In the genomic region with DNA sequence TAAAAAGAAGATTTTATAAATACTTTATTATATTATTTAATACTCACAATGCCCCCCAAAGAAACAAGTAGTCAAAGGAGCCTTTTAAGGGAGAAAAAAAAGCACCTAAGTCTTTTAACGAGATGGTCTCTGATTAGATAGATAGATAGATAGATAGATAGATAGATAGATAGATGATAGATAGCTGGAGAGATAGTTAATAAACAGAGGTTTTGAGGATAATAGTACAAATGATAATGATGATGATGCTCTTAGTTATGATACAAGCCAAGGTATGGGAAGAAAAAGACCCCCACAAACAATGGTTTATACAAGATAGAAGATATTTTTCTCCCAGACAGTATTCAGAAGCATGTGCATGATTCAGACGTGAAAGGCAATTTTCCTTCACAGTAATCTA, we compare ENCODE assay signal across 27 cellular contexts.
"Had no signal": no experiment of that assay in that cellular context is flagged by ENCODE, and none has a peak within 500 bp of the region (broad histone marks: within the 10 kb centered on the region; RNA-seq: fewer than 3 reads in every experiment).

No MANE protein-coding gene starts in this region.

- ATAC-seq: naive thymus-derived CD8-positive, alpha-beta T cell; pancreas; psoas muscle; right cardiac atrium; right lobe of liver; stimulated activated effector memory CD8-positive, alpha-beta T cell treated with anti-CD3 and anti-CD28 coated beads, Interleukin-12 subunit alpha, Interleukin-12 subunit beta, amount 100 ng/mL, for 72 hours; stimulated activated naive B cell treated with anti-CD40 and anti-IgM and Interleukin-4, amounts not matched to agents 10 μg/mL and 1 μg/mL and 100 μg/mL, for 72 hours had no signal

- H3K4me1 Mint-ChIP-seq: naive B cell; naive thymus-derived CD8-positive, alpha-beta T cell; nephron; stimulated activated effector memory CD8-positive, alpha-beta T cell treated with anti-CD3 and anti-CD28 coated beads, Interleukin-12 subunit alpha, Interleukin-12 subunit beta, amount 100 ng/mL, for 72 hours; stimulated activated naive B cell treated with anti-CD40 and anti-IgM and Interleukin-4, amounts not matched to agents 10 μg/mL and 1 μg/mL and 100 μg/mL, for 72 hours had no signal

- DNase-seq: naive B cell; naive thymus-derived CD8-positive, alpha-beta T cell; nucleus accumbens; pancreas; psoas muscle; right cardiac atrium; right lobe of liver; sigmoid colon; small intestine; stimulated activated CD4-positive, alpha-beta T cell treated with anti-CD3 and anti-CD28 coated beads, Interleukin-15, amount 100 ng/mL, for 24 hours; stimulated activated CD4-positive, alpha-beta T cell treated with anti-CD3 and anti-CD28 coated beads, Interleukin-2, amount 100 ng/mL, for 24 hours; stimulated activated CD4-positive, alpha-beta T cell treated with anti-CD3 and anti-CD28 coated beads, Interleukin-2, amount 100 ng/mL, for 48 hours; stimulated activated CD4-positive, alpha-beta T cell treated with anti-CD3 and anti-CD28 coated beads, Interleukin-4, amount 100 ng/mL, for 24 hours; stimulated activated naive B cell treated with anti-CD40 and anti-IgM and Interleukin-4, amounts not matched to agents 10 μg/mL and 1 μg/mL and 100 μg/mL, for 72 hours; stimulated activated naive CD4-positive, alpha-beta T cell treated with Interleukin-2 at 50 U/mL for 16 hours; stomach; thyroid gland; trophoblast cell; upper lobe of left lung had no signal

- FAIRE-seq: pancreas, small intestine, urothelium cell line had no signal

- H3K9me3 Mint-ChIP-seq: nephron; stimulated activated effector memory CD8-positive, alpha-beta T cell treated with anti-CD3 and anti-CD28 coated beads, Interleukin-12 subunit alpha, Interleukin-12 subunit beta, amount 100 ng/mL, for 72 hours; stimulated activated naive B cell treated with anti-CD40 and anti-IgM and Interleukin-4, amounts not matched to agents 10 μg/mL and 1 μg/mL and 100 μg/mL, for 72 hours; stimulated activated naive CD8-positive, alpha-beta T cell treated with anti-CD3 and anti-CD28 coated beads, Interleukin-15, Interleukin-2, amounts not matched to agents 100 ng/mL and 50 ng/mL, for 24 hours had no signal

- H3K27me3 ChIP-seq: neutrophil, pancreas, right lobe of liver, sigmoid colon, stomach, thyroid gland, tibial nerve, upper lobe of left lung, vagina had no signal

- H3K36me3 Mint-ChIP-seq: naive B cell; stimulated activated effector memory CD8-positive, alpha-beta T cell treated with anti-CD3 and anti-CD28 coated beads, Interleukin-12 subunit alpha, Interleukin-12 subunit beta, amount 100 ng/mL, for 72 hours; stimulated activated naive B cell treated with anti-CD40 and anti-IgM and Interleukin-4, amounts not matched to agents 10 μg/mL and 1 μg/mL and 100 μg/mL, for 72 hours had no signal

- H3K9me3 ChIP-seq: neutrophil, pancreas, psoas muscle, right lobe of liver, sigmoid colon, stomach, thoracic aorta, thyroid gland, tibial nerve, upper lobe of left lung, vagina had no signal

- H3K4me3 ChIP-seq: pancreas, psoas muscle, right lobe of liver, sigmoid colon, stomach, thoracic aorta, thyroid gland, tibial nerve, upper lobe of left lung, vagina had no signal

- H3K4me3 Mint-ChIP-seq: naive B cell; naive thymus-derived CD8-positive, alpha-beta T cell; nephron; stimulated activated effector memory CD8-positive, alpha-beta T cell treated with anti-CD3 and anti-CD28 coated beads, Interleukin-12 subunit alpha, Interleukin-12 subunit beta, amount 100 ng/mL, for 72 hours; stimulated activated naive B cell treated with anti-CD40 and anti-IgM and Interleukin-4, amounts not matched to agents 10 μg/mL and 1 μg/mL and 100 μg/mL, for 72 hours; stimulated activated naive CD8-positive, alpha-beta T cell treated with anti-CD3 and anti-CD28 coated beads, Interleukin-15, Interleukin-2, amounts not matched to agents 100 ng/mL and 50 ng/mL, for 24 hours had no signal

- H3K27ac ChIP-seq: neutrophil, pancreas, psoas muscle, right lobe of liver, sigmoid colon, stomach, thoracic aorta, thyroid gland, tibial nerve, upper lobe of left lung, vagina had no signal

- H3K27ac Mint-ChIP-seq: naive B cell; naive thymus-derived CD8-positive, alpha-beta T cell; nephron; stimulated activated effector memory CD8-positive, alpha-beta T cell treated with anti-CD3 and anti-CD28 coated beads, Interleukin-12 subunit alpha, Interleukin-12 subunit beta, amount 100 ng/mL, for 72 hours; stimulated activated naive B cell treated with anti-CD40 and anti-IgM and Interleukin-4, amounts not matched to agents 10 μg/mL and 1 μg/mL and 100 μg/mL, for 72 hours; stimulated activated naive CD8-positive, alpha-beta T cell treated with anti-CD3 and anti-CD28 coated beads, Interleukin-15, Interleukin-2, amounts not matched to agents 100 ng/mL and 50 ng/mL, for 24 hours had no signal

- H3K4me1 ChIP-seq: psoas muscle, sigmoid colon, thyroid gland, tibial nerve, upper lobe of left lung, vagina had no signal

- H3K36me3 ChIP-seq: neutrophil, pancreas, right lobe of liver, sigmoid colon, stomach, thoracic aorta, thyroid gland, tibial nerve, upper lobe of left lung, vagina had no signal
